Comparison of ENCODE assay signal across 3 cellular contexts in the genomic region with DNA sequence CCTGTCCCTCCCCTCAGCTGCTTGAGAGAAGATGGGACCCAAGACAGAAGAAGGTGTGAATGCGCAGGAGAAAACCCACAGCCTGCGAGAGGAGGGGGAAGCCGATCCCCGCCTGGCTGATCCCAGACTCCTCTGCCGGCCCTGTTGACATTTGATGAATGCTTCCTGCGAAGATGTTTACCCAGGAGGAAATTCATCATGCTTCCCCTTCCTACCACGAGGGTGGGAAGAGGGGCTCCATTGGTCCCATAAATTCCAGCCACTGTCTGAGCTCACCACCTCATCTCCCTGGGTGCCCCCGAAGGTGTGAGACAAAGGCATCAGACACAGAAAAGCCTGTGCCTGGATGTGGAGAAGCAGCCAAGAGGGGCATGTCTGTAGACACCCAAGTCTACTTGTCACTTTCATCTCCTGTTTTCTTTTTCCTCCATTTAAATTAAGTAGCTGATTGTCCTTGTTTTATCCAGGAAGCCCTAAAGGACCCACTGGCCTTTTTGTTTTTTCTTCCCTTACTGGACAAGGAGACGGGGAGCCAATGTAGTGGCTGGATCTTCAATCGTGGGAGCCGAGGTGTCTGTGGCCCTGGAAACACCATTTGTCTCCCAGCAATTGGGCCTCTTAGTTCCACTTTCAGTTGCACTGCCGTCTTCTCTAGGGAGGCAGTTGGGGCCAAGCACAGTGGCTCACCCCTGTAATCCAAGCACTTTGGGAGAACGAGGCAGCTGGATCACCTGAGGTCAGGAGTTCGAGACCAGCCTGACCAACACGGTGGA.
TF ChIP-seq lines count a peak whose summit lies in the region.

No MANE protein-coding gene starts in this region.

TF ChIP-seq in liver, 16 proteins besides CTCF, POLR2A, EP300 and RAD21:
- TF ChIP-seq NR2F2 (IDR thresholded peaks at IDR 0.05) (peak; percentile 24), GABPA (IDR thresholded peaks at IDR 0.05 in 1 of 2, conservative IDR thresholded peaks at IDR 0.05 in 1 of 2) (no peak)

TF ChIP-seq in HepG2, 621 proteins besides CTCF, POLR2A, EP300 and RAD21 (continues in another document):
- TF ChIP-seq ZNF652 (CRISPR knock-in tag; IDR thresholded peaks at IDR 0.05; ENCODE audit: borderline replicate concordance, low read depth) (no peak), RORA (CRISPR knock-in tag; IDR thresholded peaks at IDR 0.05) (no peak), ZNF33B (CRISPR knock-in tag; IDR thresholded peaks at IDR 0.05) (no peak), ZNF543 (CRISPR knock-in tag; IDR thresholded peaks at IDR 0.05) (no peak), ZNF3 (CRISPR knock-in tag; IDR thresholded peaks at IDR 0.05) (no peak), HOXA3 (CRISPR knock-in tag; IDR thresholded peaks at IDR 0.05) (no peak)
- TF ChIP-seq, protein P1, sequence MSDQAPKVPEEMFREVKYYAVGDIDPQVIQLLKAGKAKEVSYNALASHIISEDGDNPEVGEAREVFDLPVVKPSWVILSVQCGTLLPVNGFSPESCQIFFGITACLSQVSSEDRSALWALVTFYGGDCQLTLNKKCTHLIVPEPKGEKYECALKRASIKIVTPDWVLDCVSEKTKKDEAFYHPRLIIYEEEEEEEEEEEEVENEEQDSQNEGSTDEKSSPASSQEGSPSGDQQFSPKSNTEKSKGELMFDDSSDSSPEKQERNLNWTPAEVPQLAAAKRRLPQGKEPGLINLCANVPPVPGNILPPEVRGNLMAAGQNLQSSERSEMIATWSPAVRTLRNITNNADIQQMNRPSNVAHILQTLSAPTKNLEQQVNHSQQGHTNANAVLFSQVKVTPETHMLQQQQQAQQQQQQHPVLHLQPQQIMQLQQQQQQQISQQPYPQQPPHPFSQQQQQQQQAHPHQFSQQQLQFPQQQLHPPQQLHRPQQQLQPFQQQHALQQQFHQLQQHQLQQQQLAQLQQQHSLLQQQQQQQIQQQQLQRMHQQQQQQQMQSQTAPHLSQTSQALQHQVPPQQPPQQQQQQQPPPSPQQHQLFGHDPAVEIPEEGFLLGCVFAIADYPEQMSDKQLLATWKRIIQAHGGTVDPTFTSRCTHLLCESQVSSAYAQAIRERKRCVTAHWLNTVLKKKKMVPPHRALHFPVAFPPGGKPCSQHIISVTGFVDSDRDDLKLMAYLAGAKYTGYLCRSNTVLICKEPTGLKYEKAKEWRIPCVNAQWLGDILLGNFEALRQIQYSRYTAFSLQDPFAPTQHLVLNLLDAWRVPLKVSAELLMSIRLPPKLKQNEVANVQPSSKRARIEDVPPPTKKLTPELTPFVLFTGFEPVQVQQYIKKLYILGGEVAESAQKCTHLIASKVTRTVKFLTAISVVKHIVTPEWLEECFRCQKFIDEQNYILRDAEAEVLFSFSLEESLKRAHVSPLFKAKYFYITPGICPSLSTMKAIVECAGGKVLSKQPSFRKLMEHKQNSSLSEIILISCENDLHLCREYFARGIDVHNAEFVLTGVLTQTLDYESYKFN (CRISPR knock-in tag; conservative IDR thresholded peaks at IDR 0.05): no peak
- TF ChIP-seq, protein P2, sequence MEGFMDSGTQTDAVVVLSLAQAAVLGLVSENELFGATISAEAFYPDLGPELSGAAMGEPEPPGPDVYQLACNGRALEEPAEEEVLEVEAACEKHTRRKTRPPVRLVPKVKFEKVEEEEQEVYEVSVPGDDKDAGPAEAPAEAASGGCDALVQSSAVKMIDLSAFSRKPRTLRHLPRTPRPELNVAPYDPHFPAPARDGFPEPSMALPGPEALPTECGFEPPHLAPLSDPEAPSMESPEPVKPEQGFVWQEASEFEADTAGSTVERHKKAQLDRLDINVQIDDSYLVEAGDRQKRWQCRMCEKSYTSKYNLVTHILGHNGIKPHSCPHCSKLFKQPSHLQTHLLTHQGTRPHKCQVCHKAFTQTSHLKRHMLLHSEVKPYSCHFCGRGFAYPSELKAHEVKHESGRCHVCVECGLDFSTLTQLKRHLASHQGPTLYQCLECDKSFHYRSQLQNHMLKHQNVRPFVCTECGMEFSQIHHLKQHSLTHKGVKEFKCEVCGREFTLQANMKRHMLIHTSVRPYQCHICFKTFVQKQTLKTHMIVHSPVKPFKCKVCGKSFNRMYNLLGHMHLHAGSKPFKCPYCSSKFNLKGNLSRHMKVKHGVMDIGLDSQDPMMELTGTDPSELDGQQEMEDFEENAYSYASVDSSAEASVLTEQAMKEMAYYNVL (CRISPR knock-in tag; IDR thresholded peaks at IDR 0.05; ENCODE audit: borderline replicate concordance): no peak
- TF ChIP-seq, protein P3, sequence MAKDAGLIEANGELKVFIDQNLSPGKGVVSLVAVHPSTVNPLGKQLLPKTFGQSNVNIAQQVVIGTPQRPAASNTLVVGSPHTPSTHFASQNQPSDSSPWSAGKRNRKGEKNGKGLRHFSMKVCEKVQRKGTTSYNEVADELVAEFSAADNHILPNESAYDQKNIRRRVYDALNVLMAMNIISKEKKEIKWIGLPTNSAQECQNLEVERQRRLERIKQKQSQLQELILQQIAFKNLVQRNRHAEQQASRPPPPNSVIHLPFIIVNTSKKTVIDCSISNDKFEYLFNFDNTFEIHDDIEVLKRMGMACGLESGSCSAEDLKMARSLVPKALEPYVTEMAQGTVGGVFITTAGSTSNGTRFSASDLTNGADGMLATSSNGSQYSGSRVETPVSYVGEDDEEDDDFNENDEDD (CRISPR knock-in tag; IDR thresholded peaks at IDR 0.05; ENCODE audit: borderline replicate concordance): no peak
- TF ChIP-seq, protein P4, sequence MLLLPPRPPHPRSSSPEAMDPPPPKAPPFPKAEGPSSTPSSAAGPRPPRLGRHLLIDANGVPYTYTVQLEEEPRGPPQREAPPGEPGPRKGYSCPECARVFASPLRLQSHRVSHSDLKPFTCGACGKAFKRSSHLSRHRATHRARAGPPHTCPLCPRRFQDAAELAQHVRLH (CRISPR knock-in tag; IDR thresholded peaks at IDR 0.05; ENCODE audit: borderline replicate concordance, low read depth): no peak
- TF ChIP-seq, protein P5, sequence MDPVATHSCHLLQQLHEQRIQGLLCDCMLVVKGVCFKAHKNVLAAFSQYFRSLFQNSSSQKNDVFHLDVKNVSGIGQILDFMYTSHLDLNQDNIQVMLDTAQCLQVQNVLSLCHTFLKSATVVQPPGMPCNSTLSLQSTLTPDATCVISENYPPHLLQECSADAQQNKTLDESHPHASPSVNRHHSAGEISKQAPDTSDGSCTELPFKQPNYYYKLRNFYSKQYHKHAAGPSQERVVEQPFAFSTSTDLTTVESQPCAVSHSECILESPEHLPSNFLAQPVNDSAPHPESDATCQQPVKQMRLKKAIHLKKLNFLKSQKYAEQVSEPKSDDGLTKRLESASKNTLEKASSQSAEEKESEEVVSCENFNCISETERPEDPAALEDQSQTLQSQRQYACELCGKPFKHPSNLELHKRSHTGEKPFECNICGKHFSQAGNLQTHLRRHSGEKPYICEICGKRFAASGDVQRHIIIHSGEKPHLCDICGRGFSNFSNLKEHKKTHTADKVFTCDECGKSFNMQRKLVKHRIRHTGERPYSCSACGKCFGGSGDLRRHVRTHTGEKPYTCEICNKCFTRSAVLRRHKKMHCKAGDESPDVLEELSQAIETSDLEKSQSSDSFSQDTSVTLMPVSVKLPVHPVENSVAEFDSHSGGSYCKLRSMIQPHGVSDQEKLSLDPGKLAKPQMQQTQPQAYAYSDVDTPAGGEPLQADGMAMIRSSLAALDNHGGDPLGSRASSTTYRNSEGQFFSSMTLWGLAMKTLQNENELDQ (CRISPR knock-in tag; IDR thresholded peaks at IDR 0.05; ENCODE audit: borderline replicate concordance): no peak
- TF ChIP-seq, protein P6, sequence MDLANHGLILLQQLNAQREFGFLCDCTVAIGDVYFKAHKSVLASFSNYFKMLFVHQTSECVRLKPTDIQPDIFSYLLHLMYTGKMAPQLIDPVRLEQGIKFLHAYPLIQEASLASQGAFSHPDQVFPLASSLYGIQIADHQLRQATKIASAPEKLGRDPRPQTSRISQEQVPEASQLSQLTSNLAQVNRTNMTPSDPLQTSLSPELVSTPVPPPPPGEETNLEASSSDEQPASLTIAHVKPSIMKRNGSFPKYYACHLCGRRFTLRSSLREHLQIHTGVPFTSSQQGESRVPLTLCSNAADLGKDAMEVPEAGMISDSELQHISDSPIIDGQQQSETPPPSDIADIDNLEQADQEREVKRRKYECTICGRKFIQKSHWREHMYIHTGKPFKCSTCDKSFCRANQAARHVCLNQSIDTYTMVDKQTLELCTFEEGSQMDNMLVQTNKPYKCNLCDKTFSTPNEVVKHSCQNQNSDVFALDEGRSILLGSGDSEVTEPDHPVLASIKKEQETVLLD (CRISPR knock-in tag; IDR thresholded peaks at IDR 0.05; ENCODE audit: low read depth): no peak

TF ChIP-seq in endothelial cell of umbilical vein, 7 proteins besides CTCF, POLR2A, EP300 and RAD21:
- peak; percentile 61 for TF ChIP-seq JUN (IDR thresholded peaks at IDR 0.05; ENCODE audit: borderline replicate concordance, insufficient read depth, insufficient read length, low read depth)
- TF ChIP-seq MYC (IDR thresholded peaks at IDR 0.05; ENCODE audit: low read depth, low read length): no peak
- TF ChIP-seq FOS (IDR thresholded peaks at IDR 0.05; ENCODE audit: borderline replicate concordance, insufficient read depth, low read length): peak; percentile 67
- TF ChIP-seq GATA2 (IDR thresholded peaks at IDR 0.05; ENCODE audit: insufficient read depth, insufficient read length, low read depth, low read length): peak; percentile 39
- peak; percentile 85 for TF ChIP-seq POLR2AphosphoS5 (IDR thresholded peaks at IDR 0.05; ENCODE audit: insufficient read depth, low read depth, low read length)
- TF ChIP-seq, protein P7, sequence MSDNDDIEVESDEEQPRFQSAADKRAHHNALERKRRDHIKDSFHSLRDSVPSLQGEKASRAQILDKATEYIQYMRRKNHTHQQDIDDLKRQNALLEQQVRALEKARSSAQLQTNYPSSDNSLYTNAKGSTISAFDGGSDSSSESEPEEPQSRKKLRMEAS (IDR thresholded peaks at IDR 0.05; ENCODE audit: insufficient read depth, insufficient read length): no peak
- TF ChIP-seq EZH2 (IDR thresholded peaks at IDR 0.05; ENCODE audit: borderline replicate concordance, low read depth, low read length, severe bottlenecking): no peak
